Comparison of ENCODE assay signal across 13 cellular contexts in the genomic region with DNA sequence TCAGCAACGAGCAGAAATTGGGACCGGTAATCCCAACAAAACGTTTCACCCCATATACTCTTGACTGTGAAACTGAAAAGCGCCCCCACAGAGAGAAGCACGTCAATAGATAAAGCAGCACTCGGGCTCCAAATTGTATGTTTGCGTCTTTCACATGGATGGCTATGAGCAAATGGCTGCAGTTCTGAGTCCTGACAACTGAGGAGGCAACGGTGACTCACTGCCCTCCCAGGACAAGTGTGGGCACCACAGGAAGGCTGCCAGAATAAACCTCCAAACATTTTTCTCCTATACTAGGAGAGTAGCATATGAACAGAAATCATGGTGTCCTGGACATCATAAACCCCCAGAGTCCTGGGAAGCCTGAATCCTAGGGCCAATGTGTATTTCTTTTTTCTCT. TPM values are rescaled to one million over a fixed set of nuclear protein-coding genes. Genes with fewer than 3 reads are reported as not detected.
DNase-seq lines count a peak whose midpoint lies in the region; ATAC-seq and TF ChIP-seq lines count a peak whose summit lies in the region.
"Had no signal": no experiment of that assay in that cellular context is flagged by ENCODE, and none has a peak within 500 bp of the region (broad histone marks: within the 10 kb centered on the region; RNA-seq: fewer than 3 reads in every experiment).

No MANE protein-coding gene starts in this region.

- H3K4ac ChIP-seq in trophoblast cell (ENCODE audit: low read depth, low read length), result no peak overlapping the region

- H3K36me3 ChIP-seq in gastrocnemius medialis, result no peaks in the 10 kb centered on the region
- H3K36me3 ChIP-seq in trophoblast cell (ENCODE audit: control insufficient read depth in 1 of 2, insufficient read depth in 2 of 2, low read length in 2 of 2), result no peaks in the 10 kb centered on the region
- H3K36me3 ChIP-seq: lower lobe of right lung had no signal

- no peak overlapping the region for H4K8ac ChIP-seq in trophoblast cell (ENCODE audit: low read depth, low read length)

- H4K12ac ChIP-seq in trophoblast cell (ENCODE audit: low read depth, low read length), result no peak overlapping the region

- H3K4me3 ChIP-seq in choroid plexus epithelial cell (ENCODE audit: low read depth, low read length) (no peak overlapping the region), gastrocnemius medialis (no peak overlapping the region), trophoblast cell (ENCODE audit: low read depth, low read length) (no peak overlapping the region)
- H3K4me3 ChIP-seq: A549, lower lobe of right lung, SK-N-MC had no signal

- no peaks in the 10 kb centered on the region for H3K27me3 ChIP-seq in gastrocnemius medialis
- H3K27me3 ChIP-seq in trophoblast cell (ENCODE audit: insufficient read depth, low read length), result no peaks in the 10 kb centered on the region

- no peak overlapping the region for H3K4me2 ChIP-seq in trophoblast cell (ENCODE audit: low read length)
- H3K4me2 ChIP-seq: A549, KMS-11 had no signal

- no peaks in the 10 kb centered on the region for H3K27me3 Mint-ChIP-seq in T-helper 1 cell treated with Interleukin-12 subunit alpha and Interleukin-12 subunit beta and Interleukin-4 antibody, amounts not matched to agents 30 μg/mL and 1 μg/mL, for 36 hours (ENCODE audit: low read depth)
- no peaks in the 10 kb centered on the region for H3K27me3 Mint-ChIP-seq in T-cell

- WGBS in trophoblast cell (ENCODE audit: extremely low coverage, insufficient coverage, insufficient read length), result no CpG with 5 or more reads among the region's 8 CpGs

- H3K9me3 ChIP-seq in gastrocnemius medialis (no peaks in the 10 kb centered on the region), trophoblast cell (ENCODE audit: insufficient read depth, low read depth, low read length) (peaks cover 3% of the 10 kb centered on the region)
- H3K9me3 ChIP-seq: A549, lower lobe of right lung had no signal

- no peak overlapping the region for H3K18ac ChIP-seq in trophoblast cell (ENCODE audit: low read length)

- no peaks in the 10 kb centered on the region for H3K79me2 ChIP-seq in trophoblast cell (ENCODE audit: control insufficient read depth, insufficient read depth, low read length, poor library complexity)

- no peaks in the 10 kb centered on the region for H3K79me1 ChIP-seq in trophoblast cell (ENCODE audit: low read length)

- in situ Hi-C loops in gastrocnemius medialis (cut with MboI; ENCODE audit: low sequenced_read_pairs in 4 of 4), result no loop called here

- no peak overlapping the region for H2AK5ac ChIP-seq in trophoblast cell (ENCODE audit: low read length)

- no peak for DNase-seq in T-helper 1 cell
- DNase-seq in T-cell, result peak in 1 of 34 experiments; percentile 40
- DNase-seq in choroid plexus epithelial cell (ENCODE audit: low read depth), result peak; percentile 55
- DNase-seq in gastrocnemius medialis, result no peak
- no peak for DNase-seq in NCI-H2196 (lab: John Stamatoyannopoulos, UW; ENCODE audit: unreplicated experiment)
- no peak for DNase-seq in trophoblast cell
- DNase-seq in NCI-H1048 (lab: John Stamatoyannopoulos, UW), result no peak
- DNase-seq: cerebellar nuclear complex, lower lobe of right lung had no signal

- H3K9me3 Mint-ChIP-seq in T-helper 1 cell treated with Interleukin-12 subunit alpha and Interleukin-12 subunit beta and Interleukin-4 antibody, amounts not matched to agents 30 μg/mL and 1 μg/mL, for 36 hours, result no peaks in the 10 kb centered on the region
- no peaks in the 10 kb centered on the region for H3K9me3 Mint-ChIP-seq in T-cell

- TF ChIP-seq CTCF in choroid plexus epithelial cell (conservative IDR thresholded peaks at IDR 0.05; ENCODE audit: low read depth, low read length) (no peak), gastrocnemius medialis (IDR thresholded peaks at IDR 0.05 in 4 of 5, conservative IDR thresholded peaks at IDR 0.05 in 1 of 5) (no peak)

- no peak overlapping the region for H3K14ac ChIP-seq in trophoblast cell (ENCODE audit: low read length)

- H2AFZ ChIP-seq in trophoblast cell (ENCODE audit: insufficient read depth, low read length, poor library complexity), result no peak overlapping the region

- no peak overlapping the region for H3K23ac ChIP-seq in trophoblast cell (ENCODE audit: low read length)

- H2BK120ac ChIP-seq in trophoblast cell (ENCODE audit: insufficient read depth, low read length, poor library complexity), result no peak overlapping the region

- no peak overlapping the region for H3K9ac ChIP-seq in trophoblast cell (ENCODE audit: low read length)
- H3K9ac ChIP-seq: KMS-11 had no signal

- CTCF ChIA-PET in T-cell (lab: Charles Lee), result no interaction called here

- POLR2A ChIA-PET in T-cell (lab: Charles Lee), result no interaction called here

- H3K27ac ChIP-seq in gastrocnemius medialis, result no peak overlapping the region
- H3K27ac ChIP-seq in trophoblast cell (ENCODE audit: low read depth, low read length), result no peak overlapping the region
- H3K27ac ChIP-seq: A549, KMS-11, lower lobe of right lung, SK-N-MC had no signal

- H3K4me1 ChIP-seq in gastrocnemius medialis (peaks cover 3 to 5% of the 10 kb centered on the region in 2 donors), trophoblast cell (ENCODE audit: control insufficient read depth in 1 of 2, insufficient read depth in 2 of 2, low read length in 2 of 2) (peaks cover 5 to 6% of the 10 kb centered on the region in 2 experiments)
- H3K4me1 ChIP-seq: A549 had no signal

- H3K4me1 Mint-ChIP-seq in T-helper 1 cell treated with Interleukin-12 subunit alpha and Interleukin-12 subunit beta and Interleukin-4 antibody, amounts not matched to agents 30 μg/mL and 1 μg/mL, for 36 hours (ENCODE audit: low read depth), result peaks cover 93% of the 10 kb centered on the region
- peaks cover 98% of the 10 kb centered on the region in 3 donors for H3K4me1 Mint-ChIP-seq in T-cell

- no peak overlapping the region for H3K4me3 Mint-ChIP-seq in T-helper 1 cell treated with Interleukin-12 subunit alpha and Interleukin-12 subunit beta and Interleukin-4 antibody, amounts not matched to agents 30 μg/mL and 1 μg/mL, for 36 hours
- H3K4me3 Mint-ChIP-seq in T-cell, result peak overlapping the region in 2 of 3 donors; percentile 15 to 49

- no peak overlapping the region for H2BK12ac ChIP-seq in trophoblast cell (ENCODE audit: low read length)

- H2BK5ac ChIP-seq in trophoblast cell (ENCODE audit: low read depth, low read length, poor library complexity), result no peak overlapping the region

- H3K27ac Mint-ChIP-seq in T-helper 1 cell treated with Interleukin-12 subunit alpha and Interleukin-12 subunit beta and Interleukin-4 antibody, amounts not matched to agents 30 μg/mL and 1 μg/mL, for 36 hours, result peak overlapping the region; percentile 66
- H3K27ac Mint-ChIP-seq in T-cell, result peak overlapping the region; percentile 96 to 97

- H3K36me3 Mint-ChIP-seq in T-helper 1 cell treated with Interleukin-12 subunit alpha and Interleukin-12 subunit beta and Interleukin-4 antibody, amounts not matched to agents 30 μg/mL and 1 μg/mL, for 36 hours (ENCODE audit: low read depth), result peaks cover 68% of the 10 kb centered on the region
- H3K36me3 Mint-ChIP-seq in T-cell, result peaks cover 32% of the 10 kb centered on the region

- no peak overlapping the region for H4K91ac ChIP-seq in trophoblast cell (ENCODE audit: low read depth, low read length)

- intact Hi-C loops in gastrocnemius medialis (cut with DNase I; ENCODE audit: low total_unique reads), result no loop called here

- TF ChIP-seq POLR2A in gastrocnemius medialis (IDR thresholded peaks at IDR 0.05), result no peak

- ATAC-seq in T-cell (replicated peaks in 1 of 4), result peak in 1 of 4 experiments; percentile 13
- peak; percentile 55 to 63 for ATAC-seq in gastrocnemius medialis

RNA-seq across cellular contexts. Expression of a gene that starts 36.6 kb away (rescaled TPM):
- 100 to 1,000 TPM; 347 to 585 (median 434) TPM for total RNA-seq in T-cell
- 10 to 100 TPM; 23.6 to 77.0 (median 41.3) TPM for total RNA-seq in gastrocnemius medialis
- polyA plus RNA-seq in trophoblast cell (2013), result 6.3 and 6.5 TPM in 2 replicates

Comparison
In these comparisons a context has a peak if more than half of its experiments do, and no peak if none do; other contexts are left out.
1. RNA of a gene that starts 36.6 kb away (total RNA-seq): 347 to 585 TPM in T-cell; 23.6 to 77.0 TPM in gastrocnemius medialis; every median in the first group is over 4 times any median in the second.